ENCODE assay signal across 8 cellular contexts in the genomic region with DNA sequence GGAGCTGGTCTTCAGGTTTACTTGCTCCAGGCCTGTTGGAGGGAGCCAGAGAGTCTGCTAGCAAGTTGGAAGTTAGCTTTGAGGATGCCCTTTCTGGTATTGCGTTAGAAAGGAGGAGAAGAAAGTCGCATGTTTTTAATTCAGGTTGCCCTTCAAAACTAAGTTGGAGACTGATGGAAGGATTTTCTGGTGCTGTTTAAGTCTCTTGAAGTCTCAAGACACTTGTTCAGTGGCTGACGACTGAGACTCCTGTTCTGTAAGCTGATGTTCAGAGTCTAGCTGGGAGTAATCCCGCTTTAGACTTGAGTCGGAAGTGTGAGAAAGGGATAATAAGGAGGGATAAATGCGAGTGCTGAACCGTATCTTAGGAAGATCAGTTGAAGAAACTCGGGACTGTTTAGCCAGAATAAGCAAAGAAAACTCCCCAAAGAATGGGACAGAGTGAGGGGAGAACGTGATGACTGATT. TPM values are rescaled to one million over a fixed set of nuclear protein-coding genes. Genes with fewer than 3 reads are reported as not detected.
DNase-seq lines count a peak whose midpoint lies in the region; ATAC-seq and TF ChIP-seq lines count a peak whose summit lies in the region.

No MANE protein-coding gene starts in this region.

- DNase-seq in activated naive CD4-positive, alpha-beta T cell (lab: John Stamatoyannopoulos, UW), result no peak
- no peak for DNase-seq in WERI-Rb-1
- DNase-seq in cardiac muscle cell (ENCODE audit: low read depth in 1 of 2, low spot score in 1 of 2), result no peak
- DNase-seq in NCI-H1092 (lab: John Stamatoyannopoulos, UW), result no peak
- no peak for DNase-seq in NCI-H226

- H3K9me3 ChIP-seq in WERI-Rb-1 (ENCODE audit: severe bottlenecking) (no peaks in the 10 kb centered on the region), cardiac muscle cell (ENCODE audit: low read depth) (no peaks in the 10 kb centered on the region)

- H3K4me3 ChIP-seq in WERI-Rb-1 (ENCODE audit: low read depth, low read length), result peak overlapping the region; percentile 95
- H3K4me3 ChIP-seq in cardiac muscle cell, result peak overlapping the region; percentile 64
- H3K4me3 ChIP-seq in rectal smooth muscle tissue (ENCODE audit: low read length), result peak overlapping the region; percentile 87

- peaks cover 59% of the 10 kb centered on the region for H3K4me1 Mint-ChIP-seq in activated naive CD4-positive, alpha-beta T cell treated with anti-CD3 and anti-CD28 coated beads, Interleukin-2, amount 50 U/mL, for 24 hours

- peak overlapping the region; percentile 100 for H3K4me3 Mint-ChIP-seq in activated naive CD4-positive, alpha-beta T cell treated with anti-CD3 and anti-CD28 coated beads, Interleukin-2, amount 50 U/mL, for 24 hours

- peaks cover 31% of the 10 kb centered on the region for H3K36me3 Mint-ChIP-seq in activated naive CD4-positive, alpha-beta T cell treated with anti-CD3 and anti-CD28 coated beads, Interleukin-2, amount 50 U/mL, for 24 hours

- peak overlapping the region; percentile 91 for H3K27ac Mint-ChIP-seq in activated naive CD4-positive, alpha-beta T cell treated with anti-CD3 and anti-CD28 coated beads, Interleukin-2, amount 50 U/mL, for 24 hours

- ATAC-seq in esophagus mucosa, result no peak

- peaks cover 9% of the 10 kb centered on the region for H3K4me1 ChIP-seq in cardiac muscle cell (ENCODE audit: low read depth)
- peaks cover 6% of the 10 kb centered on the region for H3K4me1 ChIP-seq in rectal smooth muscle tissue (ENCODE audit: control insufficient read depth, insufficient read depth, low read length)

- peak overlapping the region; percentile 74 for H3K9ac ChIP-seq in rectal smooth muscle tissue (ENCODE audit: low read length)

- H3K9me3 Mint-ChIP-seq in activated naive CD4-positive, alpha-beta T cell treated with anti-CD3 and anti-CD28 coated beads, Interleukin-2, amount 50 U/mL, for 24 hours, result no peaks in the 10 kb centered on the region

- TF ChIP-seq CTCF in WERI-Rb-1 (IDR thresholded peaks at IDR 0.05; ENCODE audit: low read depth, low read length), result no peak
- TF ChIP-seq CTCF in cardiac muscle cell (IDR thresholded peaks at IDR 0.05; ENCODE audit: low read depth, low read length), result no peak

- peaks cover 19% of the 10 kb centered on the region for H3K27me3 Mint-ChIP-seq in activated naive CD4-positive, alpha-beta T cell treated with anti-CD3 and anti-CD28 coated beads, Interleukin-2, amount 50 U/mL, for 24 hours

- peaks cover 25% of the 10 kb centered on the region for H3K27me3 ChIP-seq in WERI-Rb-1 (ENCODE audit: insufficient read depth, low read depth, severe bottlenecking)
- H3K27me3 ChIP-seq in cardiac muscle cell, result peaks cover 32% of the 10 kb centered on the region
- H3K27me3 ChIP-seq in rectal smooth muscle tissue (ENCODE audit: control insufficient read depth, insufficient read depth, low read length), result peaks cover 25% of the 10 kb centered on the region

- H3K36me3 ChIP-seq in WERI-Rb-1 (peaks cover 32% of the 10 kb centered on the region), cardiac muscle cell (peaks cover 16% of the 10 kb centered on the region), rectal smooth muscle tissue (ENCODE audit: control insufficient read depth, insufficient read depth, low read length) (peaks cover 9% of the 10 kb centered on the region)

- peak overlapping the region; percentile 58; the same call in 1 of the 2 replicates for H3K27ac ChIP-seq in WERI-Rb-1
- H3K27ac ChIP-seq in cardiac muscle cell, result peak overlapping the region; percentile 92
- peak overlapping the region; percentile 88 for H3K27ac ChIP-seq in rectal smooth muscle tissue (ENCODE audit: low read depth, low read length)

RNA-seq across cellular contexts. Expression of a gene that starts 0.7 kb away (rescaled TPM):
- total RNA-seq in cardiac muscle cell (24.3 and 50.2 TPM in 2 replicates), esophagus mucosa (32.7 TPM)
- polyA plus RNA-seq in cardiac muscle cell, result 43.3 and 53.2 TPM in 2 replicates

RNA-seq across cellular contexts. Expression of a gene that starts 12.2 kb away (rescaled TPM):
- total RNA-seq in cardiac muscle cell, result 4.1 and 5.8 TPM in 2 replicates
- 3.0 and 3.1 TPM in 2 replicates for polyA plus RNA-seq in cardiac muscle cell
- total RNA-seq in esophagus mucosa, result not detected
